In the genomic region with DNA sequence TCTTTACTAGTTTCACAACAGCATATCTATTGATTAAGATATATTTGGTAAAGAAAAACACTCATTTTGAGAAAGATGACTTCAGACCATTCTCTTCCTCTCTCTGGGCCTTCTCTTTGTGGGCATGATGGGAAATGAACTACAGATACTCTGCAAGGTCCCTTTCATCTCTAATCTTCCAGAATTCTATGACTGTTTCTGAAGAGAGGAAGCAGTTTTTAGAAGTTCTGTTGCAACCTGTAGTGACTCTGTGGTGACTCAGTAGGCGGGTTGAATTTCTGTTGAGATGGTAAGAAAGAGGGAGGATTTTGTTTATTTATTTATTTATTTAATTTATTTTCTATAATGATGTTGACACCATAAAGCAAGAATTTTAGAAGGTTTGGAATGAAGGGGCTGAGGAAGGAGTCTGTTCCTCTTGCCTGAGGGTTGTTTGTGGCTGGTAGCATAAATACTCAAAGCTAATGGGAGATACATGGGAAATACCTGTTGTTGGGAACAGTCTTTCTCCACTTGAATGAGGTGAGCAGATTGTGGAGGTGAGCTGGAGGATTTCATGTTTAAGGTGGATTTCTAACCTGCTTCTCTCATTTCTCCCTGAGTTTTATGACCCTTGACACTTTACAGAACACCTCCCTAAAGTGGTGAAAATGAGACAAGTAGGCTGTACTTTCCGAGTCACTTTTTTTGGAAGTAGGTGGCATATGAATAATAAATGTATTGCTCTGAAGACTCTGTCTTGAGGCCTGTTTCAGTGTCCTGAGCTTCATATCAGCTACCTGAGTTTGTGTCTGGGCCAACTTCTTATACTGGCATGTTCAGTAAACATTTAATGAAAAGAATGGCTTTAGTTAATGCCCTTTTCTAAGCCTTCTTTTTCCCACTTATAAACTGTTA, we compare ENCODE assay signal across 11 cellular contexts. TPM values are rescaled to one million over a fixed set of nuclear protein-coding genes. Genes with fewer than 3 reads are reported as not detected.
DNase-seq lines count a peak whose midpoint lies in the region; ATAC-seq and TF ChIP-seq lines count a peak whose summit lies in the region.
"Had no signal": no experiment of that assay in that cellular context is flagged by ENCODE, and none has a peak within 500 bp of the region (broad histone marks: within the 10 kb centered on the region; RNA-seq: fewer than 3 reads in every experiment).

No MANE protein-coding gene starts in this region.

- WGBS in body of pancreas, 2 donors: 67 to 88% methylated on average over 2 of the region's 2 CpGs

- TF ChIP-seq CTCF in MCF 10A (IDR thresholded peaks at IDR 0.05; ENCODE audit: unreplicated experiment) (no peak), breast epithelium (IDR thresholded peaks at IDR 0.05) (no peak), body of pancreas (IDR thresholded peaks at IDR 0.05) (no peak), neural progenitor cell (IDR thresholded peaks at IDR 0.05) (no peak)

- H3F3A ChIP-seq in neural progenitor cell (ENCODE audit: low read depth): no peaks in the 10 kb centered on the region

- H3K9me3 ChIP-seq in breast epithelium: no peaks in the 10 kb centered on the region
- H3K9me3 ChIP-seq in subcutaneous abdominal adipose tissue (ENCODE audit: control insufficient read depth in 5 of 5, low read length in 5 of 5): no peaks in the 10 kb centered on the region
- H3K9me3 ChIP-seq in body of pancreas: no peaks in the 10 kb centered on the region
- H3K9me3 ChIP-seq in neural progenitor cell (ENCODE audit: low read depth): no peaks in the 10 kb centered on the region
- H3K9me3 ChIP-seq in CD4-positive, alpha-beta memory T cell (ENCODE audit: control insufficient read depth in 1 of 2, low read length in 2 of 2): no peaks in the 10 kb centered on the region

- H3K36me3 Mint-ChIP-seq in MCF 10A (ENCODE audit: insufficient read depth, unreplicated experiment) (peaks cover 12% of the 10 kb centered on the region), neural progenitor cell (peaks cover 8% of the 10 kb centered on the region)
- H3K36me3 Mint-ChIP-seq in CD4-positive, alpha-beta memory T cell: peaks cover 2 to 8% of the 10 kb centered on the region in 2 donors

- H3K27me3 ChIP-seq in breast epithelium (no peaks in the 10 kb centered on the region), subcutaneous abdominal adipose tissue (ENCODE audit: control insufficient read depth in 5 of 5, insufficient read depth in 4 of 5, low read length in 5 of 5) (no peaks in the 10 kb centered on the region), body of pancreas (no peaks in the 10 kb centered on the region), neural progenitor cell (no peaks in the 10 kb centered on the region)
- H3K27me3 ChIP-seq in CD4-positive, alpha-beta memory T cell (ENCODE audit: insufficient read depth, low read length): no peaks in the 10 kb centered on the region

- DNase-seq in MCF 10A (ENCODE audit: unreplicated experiment): peak; percentile 79
- no peak for DNase-seq in breast epithelium (ENCODE audit: low spot score in 2 of 2)
- peak; percentile 66 to 93 for DNase-seq in SW 1271 (lab: John Stamatoyannopoulos, UW)
- peak; percentile 57 for DNase-seq in epithelial cell of prostate (ENCODE audit: low read depth, low spot score)
- no peak for DNase-seq in body of pancreas
- DNase-seq in neural progenitor cell (ENCODE audit: low spot score): no peak
- DNase-seq in CD4-positive, alpha-beta memory T cell: no peak
- DNase-seq: stimulated activated naive B cell treated with anti-CD40 and anti-IgM and Interleukin-4, amounts not matched to agents 10 μg/mL and 1 μg/mL and 100 μg/mL, for 72 hours had no signal

- BruUV-seq in MCF 10A (replicated peaks; lab: Mats Ljungman, UMichigan): TSS peak; percentile 49

- H3K4me3 Mint-ChIP-seq in MCF 10A (ENCODE audit: unreplicated experiment) (no peak overlapping the region), neural progenitor cell (no peak overlapping the region)
- peak overlapping the region in 1 of 8 donors; percentile 60 for H3K4me3 Mint-ChIP-seq in CD4-positive, alpha-beta memory T cell
- H3K4me3 Mint-ChIP-seq: neural crest cell; stimulated activated naive B cell treated with anti-CD40 and anti-IgM and Interleukin-4, amounts not matched to agents 10 μg/mL and 1 μg/mL and 100 μg/mL, for 72 hours had no signal

- H3K4me1 Mint-ChIP-seq in MCF 10A (ENCODE audit: insufficient read depth, unreplicated experiment) (peaks cover 44% of the 10 kb centered on the region), neural progenitor cell (no peaks in the 10 kb centered on the region)
- H3K4me1 Mint-ChIP-seq in CD4-positive, alpha-beta memory T cell: peaks cover 11 to 35% (median 23%) of the 10 kb centered on the region in 4 donors
- H3K4me1 Mint-ChIP-seq: neural crest cell had no signal

- H3K79me2 ChIP-seq in neural progenitor cell (ENCODE audit: low read depth): no peaks in the 10 kb centered on the region

- H3K9me3 Mint-ChIP-seq in MCF 10A (ENCODE audit: unreplicated experiment): no peaks in the 10 kb centered on the region
- no peaks in the 10 kb centered on the region for H3K9me3 Mint-ChIP-seq in neural progenitor cell
- no peaks in the 10 kb centered on the region for H3K9me3 Mint-ChIP-seq in CD4-positive, alpha-beta memory T cell
- H3K9me3 Mint-ChIP-seq: neural crest cell; stimulated activated naive B cell treated with anti-CD40 and anti-IgM and Interleukin-4, amounts not matched to agents 10 μg/mL and 1 μg/mL and 100 μg/mL, for 72 hours had no signal

- no peak overlapping the region for H3K4me3 ChIP-seq in breast epithelium
- no peak overlapping the region for H3K4me3 ChIP-seq in subcutaneous abdominal adipose tissue (ENCODE audit: low read depth in 1 of 5, low read length in 5 of 5)
- no peak overlapping the region for H3K4me3 ChIP-seq in body of pancreas
- no peak overlapping the region for H3K4me3 ChIP-seq in neural progenitor cell
- H3K4me3 ChIP-seq in CD4-positive, alpha-beta memory T cell (ENCODE audit: low read length in 2 of 2): no peak overlapping the region

- intact Hi-C loops in MCF 10A (cut with micrococcal nuclease): no loop called here
- intact Hi-C loops in breast epithelium (cut with DNase I; ENCODE audit: low total_unique reads): no loop called here
- intact Hi-C loops in body of pancreas (cut with DNase I): no loop called here
- intact Hi-C loops in CD4-positive, alpha-beta memory T cell (cut with micrococcal nuclease): no loop called here

- H3K36me3 ChIP-seq in breast epithelium (no peaks in the 10 kb centered on the region), subcutaneous abdominal adipose tissue (ENCODE audit: control insufficient read depth in 5 of 5, insufficient read depth in 5 of 5, low read length in 5 of 5) (peaks cover 0 to 18% (median 3%) of the 10 kb centered on the region in 5 donors), body of pancreas (replicated peaks in 1 of 2; ENCODE audit: insufficient read depth in 1 of 2, low read depth in 2 of 2) (no peaks in the 10 kb centered on the region), neural progenitor cell (no peaks in the 10 kb centered on the region)
- no peaks in the 10 kb centered on the region for H3K36me3 ChIP-seq in CD4-positive, alpha-beta memory T cell (ENCODE audit: insufficient read depth, low read length)

- CTCF ChIA-PET in MCF 10A (lab: Yijun Ruan, JAX): interaction anchor here (0.7 to 1.5 kb wide), 3 partner anchors 12 to 61 kb away, joined by 3 to 6 read pairs (median 3); a partner anchor contains a TSS
- CTCF ChIA-PET in CD4-positive, alpha-beta memory T cell (lab: Charles Lee; ENCODE audit: partially characterized antibody): interaction anchor here (0.9 to 1.4 kb wide), 2 partner anchors 56 to 64 kb away, joined by 3 read pairs; a partner anchor contains a TSS

- H4K20me1 ChIP-seq in neural progenitor cell (ENCODE audit: low read depth): no peaks in the 10 kb centered on the region

- H3K27ac Mint-ChIP-seq in MCF 10A (ENCODE audit: low read depth, unreplicated experiment) (peak overlapping the region; percentile 69), neural progenitor cell (no peak overlapping the region)
- peak overlapping the region in 3 of 7 donors; percentile 1 to 46 (median 11) for H3K27ac Mint-ChIP-seq in CD4-positive, alpha-beta memory T cell
- H3K27ac Mint-ChIP-seq: stimulated activated naive B cell treated with anti-CD40 and anti-IgM and Interleukin-4, amounts not matched to agents 10 μg/mL and 1 μg/mL and 100 μg/mL, for 72 hours had no signal

- no peak overlapping the region for H2AFZ ChIP-seq in neural progenitor cell (replicated peaks)

- ATAC-seq in body of pancreas: no peak

- H3K4me2 ChIP-seq in neural progenitor cell: no peak overlapping the region

- H3K4me1 ChIP-seq in breast epithelium (no peaks in the 10 kb centered on the region), subcutaneous abdominal adipose tissue (ENCODE audit: control insufficient read depth in 5 of 5, insufficient read depth in 5 of 5, low read length in 5 of 5) (peaks cover 0 to 55% (median 28%) of the 10 kb centered on the region in 5 donors), body of pancreas (peaks cover 23% of the 10 kb centered on the region), neural progenitor cell (no peaks in the 10 kb centered on the region)
- peaks cover 12% of the 10 kb centered on the region for H3K4me1 ChIP-seq in CD4-positive, alpha-beta memory T cell (ENCODE audit: insufficient read depth, low read length)

- POLR2A ChIA-PET in MCF 10A (lab: Yijun Ruan, JAX): interaction anchor here (0.5 to 3.8 kb wide), 14 partner anchors 8 to 556 kb away, joined by 3 to 42 read pairs (median 4); a partner anchor contains a TSS
- POLR2A ChIA-PET in CD4-positive, alpha-beta memory T cell (lab: Charles Lee; ENCODE audit: partially characterized antibody): no interaction called here

- no peak overlapping the region for H3K27ac ChIP-seq in breast epithelium
- peak overlapping the region; percentile 86 for H3K27ac ChIP-seq in epithelial cell of prostate
- peak overlapping the region; percentile 86 for H3K27ac ChIP-seq in subcutaneous abdominal adipose tissue (ENCODE audit: low read depth, low read length)
- H3K27ac ChIP-seq in body of pancreas: no peak overlapping the region
- no peak overlapping the region for H3K27ac ChIP-seq in neural progenitor cell
- H3K27ac ChIP-seq in CD4-positive, alpha-beta memory T cell (ENCODE audit: low read depth, low read length): no peak overlapping the region
- H3K27ac ChIP-seq: VCaP had no signal

- no peak for TF ChIP-seq POLR2A in breast epithelium (IDR thresholded peaks at IDR 0.05)
- TF ChIP-seq POLR2A in body of pancreas (IDR thresholded peaks at IDR 0.05): no peak

- H3K27me3 Mint-ChIP-seq in MCF 10A (ENCODE audit: insufficient read depth, unreplicated experiment): no peaks in the 10 kb centered on the region
- H3K27me3 Mint-ChIP-seq in neural progenitor cell (ENCODE audit: insufficient read depth, low read depth): peaks cover 2% of the 10 kb centered on the region
- no peaks in the 10 kb centered on the region for H3K27me3 Mint-ChIP-seq in CD4-positive, alpha-beta memory T cell

- H3K9ac ChIP-seq in subcutaneous abdominal adipose tissue (ENCODE audit: low read length in 5 of 5) (no peak overlapping the region), neural progenitor cell (no peak overlapping the region)

RNA-seq across cellular contexts. Expression of a gene that starts 15.0 kb away (rescaled TPM):
- total RNA-seq in MCF 10A (2022) (36.6 and 42.0 TPM in 2 replicates), breast epithelium (100 to 1,000 TPM in 1 of 3 donors, 10 to 100 TPM in 2; 70.1 to 137 (median 71.1) TPM), body of pancreas (10 to 100 TPM; 33.9 to 78.1 TPM), neural progenitor cell (ENCODE audit: low replicate concordance) (25.0 and 30.8 TPM in 2 replicates)
- 10 to 100 TPM; 19.8 to 24.3 TPM for total RNA-seq in CD4-positive, alpha-beta memory T cell
- polyA plus RNA-seq in CD4-positive, alpha-beta memory T cell: 10 to 100 TPM; 11.4 to 14.1 TPM

RNA-seq across cellular contexts. Expression of a gene that starts 18.8 kb away (rescaled TPM):
- 2.5 and 3.2 TPM in 2 replicates for total RNA-seq in MCF 10A (2022)
- 10 to 100 TPM; 13.1 to 21.8 (median 16.4) TPM for total RNA-seq in breast epithelium
- 10 to 100 TPM; 19.2 to 22.7 TPM for total RNA-seq in body of pancreas
- 9.1 and 22.3 TPM in 2 replicates for total RNA-seq in neural progenitor cell (ENCODE audit: low replicate concordance)
- 10 to 100 TPM; 35.3 to 37.2 TPM for total RNA-seq in CD4-positive, alpha-beta memory T cell
- polyA plus RNA-seq in CD4-positive, alpha-beta memory T cell: 1 to 10 TPM; 2.0 to 5.7 TPM

Comparison
In these comparisons a context has a peak if more than half of its experiments do, and no peak if none do; other contexts are left out.
1. DNase-seq: peak in MCF 10A (single experiment), SW 1271 (2 of 2) and epithelial cell of prostate (single experiment); none in breast epithelium (0 of 2), body of pancreas (0 of 4), neural progenitor cell (single experiment) and CD4-positive, alpha-beta memory T cell (0 of 5).
2. H3K27ac ChIP-seq: peak in epithelial cell of prostate (single experiment) and subcutaneous abdominal adipose tissue (single experiment); none in breast epithelium (0 of 2), body of pancreas (0 of 4), neural progenitor cell (single experiment) and CD4-positive, alpha-beta memory T cell (single experiment).